ENCODE assay signal across 3 cellular contexts in genomic region chr1:234592240-234592639, GRCh38.
A peak's percentile ranks its signal among the peaks of the same experiment; 100 is the strongest.
TF ChIP-seq lines count a peak whose summit lies in the region.

No MANE protein-coding gene starts in this region.

TF ChIP-seq in HepG2, 621 proteins besides CTCF, POLR2A, EP300 and RAD21:
- TF ChIP-seq STAG1 (CRISPR knock-in tag; IDR thresholded peaks at IDR 0.05) (peak; percentile 25; the same call in 1 of the 2 replicates), MIER3 (CRISPR knock-in tag; IDR thresholded peaks at IDR 0.05; ENCODE audit: borderline replicate concordance) (no peak)

TF ChIP-seq in H1, 55 proteins besides CTCF, POLR2A, EP300 and RAD21:
- TF ChIP-seq SUZ12 (IDR thresholded peaks at IDR 0.05; ENCODE audit: low read length), result no peak
- no peak for TF ChIP-seq CHD7 (IDR thresholded peaks at IDR 0.05; ENCODE audit: insufficient replicate concordance, low read length)
- TF ChIP-seq SAP30 (IDR thresholded peaks at IDR 0.05; ENCODE audit: insufficient read depth, insufficient replicate concordance, low read length), result no peak
- TF ChIP-seq CTBP2 (IDR thresholded peaks at IDR 0.05; ENCODE audit: borderline replicate concordance, insufficient read depth, insufficient read length, low read length), result no peak
- TF ChIP-seq NRF1 (IDR thresholded peaks at IDR 0.05; ENCODE audit: low read depth, low read length), result no peak
- TF ChIP-seq USF2 (IDR thresholded peaks at IDR 0.05; ENCODE audit: low read length), result no peak
- no peak for TF ChIP-seq FOSL1 (IDR thresholded peaks at IDR 0.05; ENCODE audit: insufficient read depth, low read depth, low read length)
- no peak for TF ChIP-seq CBX8 (IDR thresholded peaks at IDR 0.05; ENCODE audit: borderline replicate concordance, low read depth, low read length)
- TF ChIP-seq POU5F1 (IDR thresholded peaks at IDR 0.05; ENCODE audit: low read depth, low read length), result no peak
- no peak for TF ChIP-seq RBBP5 (IDR thresholded peaks at IDR 0.05; ENCODE audit: borderline replicate concordance, low read depth, low read length)
- TF ChIP-seq MAX (IDR thresholded peaks at IDR 0.05), result no peak
- TF ChIP-seq EGR1 (IDR thresholded peaks at IDR 0.05; ENCODE audit: borderline replicate concordance, low read depth, low read length), result no peak
TF ChIP-seq in H1: peak in this region for 0.

TF ChIP-seq in SK-N-SH treated with all-trans-retinoic acid at 6 μM for 48 hours, 23 proteins besides CTCF, POLR2A, EP300 and RAD21:
- no peak for TF ChIP-seq ISL1 (CRISPR knock-in tag; IDR thresholded peaks at IDR 0.05)
- no peak for TF ChIP-seq SNAI2 (CRISPR knock-in tag; IDR thresholded peaks at IDR 0.05)
- TF ChIP-seq, protein P1, sequence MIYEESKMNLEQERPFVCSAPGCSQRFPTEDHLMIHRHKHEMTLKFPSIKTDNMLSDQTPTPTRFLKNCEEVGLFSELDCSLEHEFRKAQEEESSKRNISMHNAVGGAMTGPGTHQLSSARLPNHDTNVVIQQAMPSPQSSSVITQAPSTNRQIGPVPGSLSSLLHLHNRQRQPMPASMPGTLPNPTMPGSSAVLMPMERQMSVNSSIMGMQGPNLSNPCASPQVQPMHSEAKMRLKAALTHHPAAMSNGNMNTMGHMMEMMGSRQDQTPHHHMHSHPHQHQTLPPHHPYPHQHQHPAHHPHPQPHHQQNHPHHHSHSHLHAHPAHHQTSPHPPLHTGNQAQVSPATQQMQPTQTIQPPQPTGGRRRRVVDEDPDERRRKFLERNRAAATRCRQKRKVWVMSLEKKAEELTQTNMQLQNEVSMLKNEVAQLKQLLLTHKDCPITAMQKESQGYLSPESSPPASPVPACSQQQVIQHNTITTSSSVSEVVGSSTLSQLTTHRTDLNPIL (CRISPR knock-in tag; IDR thresholded peaks at IDR 0.05; ENCODE audit: low read depth), result no peak
- TF ChIP-seq ESRRG (CRISPR knock-in tag; IDR thresholded peaks at IDR 0.05), result no peak
- no peak for TF ChIP-seq CSRNP3 (CRISPR knock-in tag; IDR thresholded peaks at IDR 0.05)
- no peak for TF ChIP-seq OSR1 (CRISPR knock-in tag; IDR thresholded peaks at IDR 0.05)
- no peak for TF ChIP-seq GLIS3 (CRISPR knock-in tag; IDR thresholded peaks at IDR 0.05)
- no peak for TF ChIP-seq TOX (CRISPR knock-in tag; IDR thresholded peaks at IDR 0.05; ENCODE audit: borderline replicate concordance)
- TF ChIP-seq POU6F1 (CRISPR knock-in tag; IDR thresholded peaks at IDR 0.05; ENCODE audit: borderline replicate concordance, low read depth), result no peak
- no peak for TF ChIP-seq PPARA (CRISPR knock-in tag; IDR thresholded peaks at IDR 0.05; ENCODE audit: borderline replicate concordance)
- TF ChIP-seq ZNF8 (CRISPR knock-in tag; IDR thresholded peaks at IDR 0.05), result no peak
- no peak for TF ChIP-seq CSDC2 (CRISPR knock-in tag; IDR thresholded peaks at IDR 0.05)
- no peak for TF ChIP-seq TCF4 (CRISPR knock-in tag; IDR thresholded peaks at IDR 0.05; ENCODE audit: borderline replicate concordance)
- no peak for TF ChIP-seq ZNF70 (CRISPR knock-in tag; IDR thresholded peaks at IDR 0.05)
- TF ChIP-seq ZNF565 (CRISPR knock-in tag; conservative IDR thresholded peaks at IDR 0.05; ENCODE audit: low read depth), result no peak
- TF ChIP-seq PATZ1 (CRISPR knock-in tag; IDR thresholded peaks at IDR 0.05; ENCODE audit: borderline replicate concordance), result no peak
- TF ChIP-seq, protein P2, sequence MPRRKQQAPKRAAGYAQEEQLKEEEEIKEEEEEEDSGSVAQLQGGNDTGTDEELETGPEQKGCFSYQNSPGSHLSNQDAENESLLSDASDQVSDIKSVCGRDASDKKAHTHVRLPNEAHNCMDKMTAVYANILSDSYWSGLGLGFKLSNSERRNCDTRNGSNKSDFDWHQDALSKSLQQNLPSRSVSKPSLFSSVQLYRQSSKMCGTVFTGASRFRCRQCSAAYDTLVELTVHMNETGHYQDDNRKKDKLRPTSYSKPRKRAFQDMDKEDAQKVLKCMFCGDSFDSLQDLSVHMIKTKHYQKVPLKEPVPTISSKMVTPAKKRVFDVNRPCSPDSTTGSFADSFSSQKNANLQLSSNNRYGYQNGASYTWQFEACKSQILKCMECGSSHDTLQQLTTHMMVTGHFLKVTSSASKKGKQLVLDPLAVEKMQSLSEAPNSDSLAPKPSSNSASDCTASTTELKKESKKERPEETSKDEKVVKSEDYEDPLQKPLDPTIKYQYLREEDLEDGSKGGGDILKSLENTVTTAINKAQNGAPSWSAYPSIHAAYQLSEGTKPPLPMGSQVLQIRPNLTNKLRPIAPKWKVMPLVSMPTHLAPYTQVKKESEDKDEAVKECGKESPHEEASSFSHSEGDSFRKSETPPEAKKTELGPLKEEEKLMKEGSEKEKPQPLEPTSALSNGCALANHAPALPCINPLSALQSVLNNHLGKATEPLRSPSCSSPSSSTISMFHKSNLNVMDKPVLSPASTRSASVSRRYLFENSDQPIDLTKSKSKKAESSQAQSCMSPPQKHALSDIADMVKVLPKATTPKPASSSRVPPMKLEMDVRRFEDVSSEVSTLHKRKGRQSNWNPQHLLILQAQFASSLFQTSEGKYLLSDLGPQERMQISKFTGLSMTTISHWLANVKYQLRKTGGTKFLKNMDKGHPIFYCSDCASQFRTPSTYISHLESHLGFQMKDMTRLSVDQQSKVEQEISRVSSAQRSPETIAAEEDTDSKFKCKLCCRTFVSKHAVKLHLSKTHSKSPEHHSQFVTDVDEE (CRISPR knock-in tag; IDR thresholded peaks at IDR 0.05), result no peak
